In the genomic region with DNA sequence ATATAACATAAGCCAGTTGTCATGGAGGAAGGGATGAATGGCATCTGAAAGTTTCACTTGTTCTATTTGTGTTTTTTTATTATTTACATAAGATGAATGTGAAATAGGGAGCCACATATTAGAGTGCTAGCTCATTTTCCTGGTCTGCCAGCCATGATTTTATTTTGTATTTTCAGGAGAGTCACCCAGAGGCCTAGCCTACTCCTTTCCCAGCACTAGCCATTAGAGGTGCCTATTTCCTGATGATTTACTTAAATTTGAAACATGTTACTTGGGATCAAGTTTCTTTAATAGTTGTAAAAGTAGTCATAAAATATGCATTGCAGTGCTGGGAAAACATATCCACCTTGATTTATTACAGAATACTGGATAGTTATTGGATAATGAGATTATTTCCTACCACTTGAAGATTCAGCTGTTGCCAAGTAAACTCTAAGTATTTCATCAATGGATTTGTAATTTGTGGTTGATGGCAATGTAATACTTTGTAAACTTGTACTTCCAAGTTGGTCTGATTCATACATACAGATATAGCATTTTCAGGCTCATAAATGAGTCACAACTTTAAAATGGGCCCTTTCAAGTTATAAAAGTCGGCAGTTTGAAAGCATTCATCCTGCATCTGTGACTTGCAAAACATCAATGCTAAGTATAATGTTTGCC, we compare ENCODE assay signal across 14 cellular contexts. TPM values are rescaled to one million over a fixed set of nuclear protein-coding genes. Genes with fewer than 3 reads are reported as not detected.
A peak's percentile ranks its signal among the peaks of the same experiment; 100 is the strongest.
DNase-seq lines count a peak whose midpoint lies in the region; ATAC-seq, FAIRE-seq and TF ChIP-seq lines count a peak whose summit lies in the region.
"Had no signal": no experiment of that assay in that cellular context is flagged by ENCODE, and none has a peak within 500 bp of the region (broad histone marks: within the 10 kb centered on the region; RNA-seq: fewer than 3 reads in every experiment).

No MANE protein-coding gene starts in this region.

- intact Hi-C loops in mammary epithelial cell (cut with micrococcal nuclease) = no loop called here
- intact Hi-C loops in psoas muscle (cut with DNase I) = no loop called here
- intact Hi-C loops in HepG2 (cut with micrococcal nuclease; ENCODE audit: unreplicated experiment) = no loop called here

- no peak overlapping the region for H2AFZ ChIP-seq in mammary epithelial cell (ENCODE audit: low read depth, low read length)
- no peak overlapping the region for H2AFZ ChIP-seq in HepG2 (ENCODE audit: low read length)

- FAIRE-seq in HepG2 (lab: Jason Lieb, UNC) = no peak

- H3K79me2 ChIP-seq in mammary epithelial cell (ENCODE audit: insufficient read depth, low read length) (no peaks in the 10 kb centered on the region), HepG2 (ENCODE audit: insufficient read depth, low read length) (no peaks in the 10 kb centered on the region)

- TF ChIP-seq EP300 in HepG2 (IDR thresholded peaks at IDR 0.05; ENCODE audit: low read depth in 2 of 2, low read length in 2 of 2) (no peak), HepG2 (CRISPR knock-in tag; IDR thresholded peaks at IDR 0.05; ENCODE audit: borderline replicate concordance) (no peak)

- H3K9ac ChIP-seq in mammary epithelial cell (ENCODE audit: insufficient read depth, low read length) (no peak overlapping the region), HepG2 (ENCODE audit: insufficient read depth, low read depth, low read length) (no peak overlapping the region)

- no peak overlapping the region for H3K4me3 ChIP-seq in mammary epithelial cell (replicated peaks in 1 of 3; ENCODE audit: insufficient read depth in 1 of 3, low read depth in 2 of 3, low read length in 3 of 3)
- H3K4me3 ChIP-seq in psoas muscle = no peak overlapping the region
- no peak overlapping the region for H3K4me3 ChIP-seq in HepG2 (replicated peaks in 1 of 3; ENCODE audit: insufficient read depth in 1 of 3, low read depth in 2 of 3, low read length in 3 of 3)

- BruUV-seq in mammary epithelial cell (replicated peaks; lab: Mats Ljungman, UMichigan) (no TSS peak), HepG2 (replicated peaks; lab: Mats Ljungman, UMichigan) (no TSS peak)

- H3K27me3 ChIP-seq in mammary epithelial cell (ENCODE audit: insufficient read depth, low read length) (peaks cover 4% of the 10 kb centered on the region), psoas muscle (ENCODE audit: insufficient read depth in 3 of 3, low read length in 2 of 3) (no peaks in the 10 kb centered on the region), HepG2 (ENCODE audit: control insufficient read depth in 1 of 2, insufficient read depth in 2 of 2, low read length in 2 of 2) (no peaks in the 10 kb centered on the region)

- H3K9me3 ChIP-seq in mammary epithelial cell (replicated peaks; ENCODE audit: insufficient read depth, low read length) = no peaks in the 10 kb centered on the region
- no peaks in the 10 kb centered on the region for H3K9me3 ChIP-seq in psoas muscle
- H3K9me3 ChIP-seq in HepG2 (ENCODE audit: low read length) = no peaks in the 10 kb centered on the region

- peak in 3 of 4 donors; percentile 58 to 85 (median 63) for ATAC-seq in psoas muscle
- no peak for ATAC-seq in HepG2
- ATAC-seq: activated CD8-positive, alpha-beta T cell treated with anti-CD3 and anti-CD28 coated beads for 36 hours; left ventricle myocardium superior had no signal

- H3K4me1 ChIP-seq in mammary epithelial cell (ENCODE audit: insufficient read depth, low read length) (peaks cover 5% of the 10 kb centered on the region), psoas muscle (no peaks in the 10 kb centered on the region), HepG2 (ENCODE audit: insufficient read depth, low read length) (no peaks in the 10 kb centered on the region)

- no peak overlapping the region for H3K4me2 ChIP-seq in mammary epithelial cell (ENCODE audit: insufficient read depth, low read depth, low read length)
- H3K4me2 ChIP-seq in HepG2 (ENCODE audit: low read depth, low read length) = no peak overlapping the region

- H3K27ac ChIP-seq in mammary epithelial cell (ENCODE audit: insufficient read depth, low read depth, low read length) (peak overlapping the region; percentile 15), psoas muscle (no peak overlapping the region), HepG2 (ENCODE audit: extremely low read length, insufficient read depth, low read length) (no peak overlapping the region)

- CTCF ChIA-PET in mammary epithelial cell (lab: Charles Lee; ENCODE audit: low non-redundant PET) = no interaction called here
- CTCF ChIA-PET in HepG2 (lab: Yijun Ruan, JAX; ENCODE audit: low intra/inter-chr PET ratio, low total read pairs) = no interaction called here

- dilution Hi-C loops in mammary epithelial cell (cut with HindIII; ENCODE audit: low sequenced_read_pairs) = no loop called here

- H3K36me3 ChIP-seq in mammary epithelial cell (ENCODE audit: insufficient read depth, low read length) (no peaks in the 10 kb centered on the region), psoas muscle (ENCODE audit: insufficient read depth in 1 of 2, low read depth in 1 of 2) (no peaks in the 10 kb centered on the region), HepG2 (replicated peaks in 1 of 2; ENCODE audit: control insufficient read depth in 1 of 2, insufficient read depth in 2 of 2, low read length in 2 of 2) (no peaks in the 10 kb centered on the region)

- TF ChIP-seq POLR2A in HepG2 (IDR thresholded peaks at IDR 0.05; ENCODE audit: insufficient read depth in 1 of 2, low read depth in 2 of 2, low read length in 2 of 2) = no peak

- no peak for TF ChIP-seq CTCF in mammary epithelial cell (conservative IDR thresholded peaks at IDR 0.05 in 1 of 2, IDR thresholded peaks at IDR 0.05 in 1 of 2; ENCODE audit: extremely low read depth in 1 of 2, insufficient read depth in 1 of 2, low read depth in 1 of 2, low read length in 2 of 2)
- no peak for TF ChIP-seq CTCF in psoas muscle (IDR thresholded peaks at IDR 0.05)
- no peak for TF ChIP-seq CTCF in HepG2 (CRISPR knock-in tag; IDR thresholded peaks at IDR 0.05)

- TF ChIP-seq RAD21 in HepG2 (CRISPR knock-in tag; IDR thresholded peaks at IDR 0.05) = no peak

- in situ Hi-C loops in mammary epithelial cell (cut with MboI; ENCODE audit: low sequenced_read_pairs in 2 of 2) (no loop called here), HepG2 (cut with HindIII; ENCODE audit: extremely low pct_ligation_motif_present, low pct_unique_long_range_greater_than_20kb) (no loop called here)

- POLR2A ChIA-PET in HepG2 (lab: Yijun Ruan, JAX) = no interaction called here

- H4K20me1 ChIP-seq in mammary epithelial cell (ENCODE audit: insufficient read depth, low read length) (no peaks in the 10 kb centered on the region), HepG2 (ENCODE audit: insufficient read depth, low read length) (no peaks in the 10 kb centered on the region)

- 0% methylated on average over 1 of the region's 1 CpG for WGBS in mammary epithelial cell (ENCODE audit: low coverage, missing lambda C conversion rate)
- WGBS in psoas muscle, 3 donors = 28 to 38% (median 36%) methylated on average over 1 of the region's 1 CpG
- WGBS in HepG2 (ENCODE audit: low lambda C conversion rate) = 5% methylated on average over 1 of the region's 1 CpG

- DNase-seq in H4 (ENCODE audit: low spot score) = peak; percentile 73
- DNase-seq in MV-4-11 (lab: John Stamatoyannopoulos, UW) = peak; percentile 88
- DNase-seq in mammary epithelial cell = peak; percentile 78
- DNase-seq in psoas muscle = no peak
- DNase-seq in COLO668 (lab: John Stamatoyannopoulos, UW; ENCODE audit: unreplicated experiment) = no peak
- DNase-seq in stimulated activated CD4-positive, alpha-beta T cell treated with anti-CD3 and anti-CD28 coated beads, Interleukin-4, amount 100 ng/mL, for 1 hour = no peak
- DNase-seq in NCI-H2029 treated with DMSO at 0.1 percent for 48 hours (lab: John Stamatoyannopoulos, UW) = no peak
- no peak for DNase-seq in HepG2 (ENCODE audit: low spot score)
- DNase-seq: activated CD8-positive, alpha-beta T cell treated with anti-CD3 and anti-CD28 coated beads for 36 hours; H7; left ventricle myocardium superior; NCI-H345 had no signal

TF ChIP-seq in HepG2, 621 proteins besides CTCF, POLR2A, EP300 and RAD21 (continues in another document):
- no peak for TF ChIP-seq LCORL (IDR thresholded peaks at IDR 0.05)
- no peak for TF ChIP-seq LCORL (CRISPR knock-in tag; IDR thresholded peaks at IDR 0.05)
- TF ChIP-seq ZSCAN22 (CRISPR knock-in tag; IDR thresholded peaks at IDR 0.05) = no peak
- TF ChIP-seq FOXA3 (CRISPR knock-in tag; IDR thresholded peaks at IDR 0.05) = no peak
- TF ChIP-seq HMG20B (CRISPR knock-in tag; conservative IDR thresholded peaks at IDR 0.05) = no peak
- no peak for TF ChIP-seq NPAS2 (CRISPR knock-in tag; IDR thresholded peaks at IDR 0.05; ENCODE audit: borderline replicate concordance)
- TF ChIP-seq ZFP41 (CRISPR knock-in tag; IDR thresholded peaks at IDR 0.05; ENCODE audit: borderline replicate concordance) = no peak

RNA-seq across cellular contexts. Expression of gene KCNN2, which starts 50.8 kb away (rescaled TPM):
- 0.31 and 0.55 TPM in 2 replicates for total RNA-seq in H4 (2014; rRNA removed; shearing (Covaris generic))
- total RNA-seq in mammary epithelial cell (not detected), psoas muscle (1 to 10 TPM in 3 of 4 donors, under 1 TPM in 1; 0.59 to 2.9 (median 1.3) TPM), HepG2 (2016; rRNA removed; fragmentation: Illumina TruSeq; extraction: Trizol) (not detected in 2 replicates)
- polyA plus RNA-seq in mammary epithelial cell (not detected), psoas muscle (under 1 TPM; 0.20 to 0.63 (median 0.57) TPM), HepG2 (2011; rRNA removed) (not detected in 2 replicates)
- not detected for polyA minus RNA-seq in mammary epithelial cell
- total RNA-seq in HepG2 (2016; cell fraction: cytosol; rRNA removed; fragmentation: Illumina TruSeq; extraction: Trizol; ENCODE audit: low read depth) = 0.18 and 0.20 TPM in 2 replicates
- total RNA-seq in HepG2 (2016; cell fraction: insoluble cytoplasmic fraction; rRNA removed; fragmentation: Illumina TruSeq; extraction: Trizol) = not detected in 2 replicates
- 0.09 TPM in 1 of 2 replicates, not detected in the other for total RNA-seq in HepG2 (2016; cell fraction: membrane; rRNA removed; fragmentation: Illumina TruSeq; extraction: Trizol)
- 0.12 TPM in 1 of 2 replicates, not detected in the other for total RNA-seq in HepG2 (2016; cell fraction: nucleus; rRNA removed; fragmentation: Illumina TruSeq; extraction: Trizol)
- 0.06 TPM in 1 of 2 replicates, not detected in the other for polyA plus RNA-seq in HepG2 (2011; cell fraction: cytosol; rRNA removed)
- 0.07 and 0.11 TPM in 2 replicates for polyA plus RNA-seq in HepG2 (2011; cell fraction: nucleus; rRNA removed)
- not detected in 2 replicates for polyA plus RNA-seq in HepG2 (2012)
- not detected in 2 replicates for polyA plus RNA-seq in HepG2 (2016; cell fraction: cytosol; fragmentation: Illumina TruSeq; extraction: Trizol; ENCODE audit: low read depth)
- polyA plus RNA-seq in HepG2 (2016; cell fraction: insoluble cytoplasmic fraction; fragmentation: Illumina TruSeq; extraction: Trizol; ENCODE audit: low read depth) = not detected in 2 replicates
- not detected in 2 replicates for polyA plus RNA-seq in HepG2 (2016; cell fraction: membrane; fragmentation: Illumina TruSeq; extraction: Trizol; ENCODE audit: low read depth)
- polyA plus RNA-seq in HepG2 (2016; cell fraction: nucleus; fragmentation: Illumina TruSeq; extraction: Trizol; ENCODE audit: insufficient read depth, low read depth) = not detected in 2 replicates
- polyA minus RNA-seq in HepG2 (2011; rRNA and poly(A)+ RNA removed; ENCODE audit: low replicate concordance) = 0.04 and 0.35 TPM in 2 replicates
- polyA minus RNA-seq in HepG2 (2011; cell fraction: cytosol; rRNA and poly(A)+ RNA removed) = not detected in 2 replicates
- polyA minus RNA-seq in HepG2 (2011; cell fraction: nucleus; rRNA and poly(A)+ RNA removed) = not detected in 2 replicates
- total RNA-seq: activated CD8-positive, alpha-beta T cell treated with anti-CD3 and anti-CD28 coated beads for 36 hours; epithelial cell of proximal tubule; osteoblast had no signal

Comparison
In these comparisons a context has a peak if more than half of its experiments do, and no peak if none do; other contexts are left out.
1. DNase-seq: peak in H4 (single experiment), MV-4-11 (single experiment) and mammary epithelial cell (single experiment); none in psoas muscle (0 of 2), COLO668 (single experiment), stimulated activated CD4-positive, alpha-beta T cell treated with anti-CD3 and anti-CD28 coated beads, Interleukin-4, amount 100 ng/mL, for 1 hour (single experiment), NCI-H2029 treated with DMSO at 0.1 percent for 48 hours (single experiment) and HepG2 (single experiment).